ENCODE assay signal across 9 cellular contexts in genomic region chr17:50863931-50864330, GRCh38. TPM values are rescaled to one million over a fixed set of nuclear protein-coding genes. Genes with fewer than 3 reads are reported as not detected.
DNase-seq lines count a peak whose midpoint lies in the region; ATAC-seq and TF ChIP-seq lines count a peak whose summit lies in the region.
"Had no signal": no experiment of that assay in that cellular context is flagged by ENCODE, and none has a peak within 500 bp of the region (broad histone marks: within the 10 kb centered on the region; RNA-seq: fewer than 3 reads in every experiment).

No MANE protein-coding gene starts in this region.

- H3K9ac ChIP-seq in DND-41 (ENCODE audit: low read depth, low read length) (no peak overlapping the region), SU-DHL-6 (ENCODE audit: low read length) (no peak overlapping the region)

- H3K36me3 ChIP-seq in DND-41 (ENCODE audit: insufficient read depth, low read length) (peaks cover 11% of the 10 kb centered on the region), SU-DHL-6 (ENCODE audit: low read length) (peaks cover 7% of the 10 kb centered on the region; the same call in 1 of the 2 replicates), esophagus squamous epithelium (peaks cover 6 to 34% (median 9%) of the 10 kb centered on the region in 3 donors), psoas muscle (ENCODE audit: insufficient read depth in 1 of 2, low read depth in 1 of 2) (peaks cover 0 to 28% of the 10 kb centered on the region in 2 donors)

- H3K9me2 ChIP-seq in SU-DHL-6 (replicated peaks; ENCODE audit: insufficient read depth, low read length): no peaks in the 10 kb centered on the region

- H3K27me3 ChIP-seq in DND-41 (ENCODE audit: insufficient read depth, low read length, poor library complexity) (no peaks in the 10 kb centered on the region), SU-DHL-6 (ENCODE audit: low read length) (no peaks in the 10 kb centered on the region), esophagus squamous epithelium (no peaks in the 10 kb centered on the region), psoas muscle (ENCODE audit: insufficient read depth in 3 of 3, low read length in 2 of 3) (no peaks in the 10 kb centered on the region)

- no peak overlapping the region for H3K27ac ChIP-seq in DND-41 (ENCODE audit: low read length)
- H3K27ac ChIP-seq in SU-DHL-6 (ENCODE audit: low read depth, low read length): no peak overlapping the region
- peak overlapping the region; percentile 78 to 100 (median 96) for H3K27ac ChIP-seq in esophagus squamous epithelium
- H3K27ac ChIP-seq in psoas muscle: peak overlapping the region; percentile 100

- H3K4me2 ChIP-seq in DND-41 (ENCODE audit: insufficient read depth, low read length) (peak overlapping the region; percentile 85), SU-DHL-6 (ENCODE audit: low read depth, low read length, poor library complexity, severe bottlenecking) (peak overlapping the region; percentile 89)

- peaks cover 36% of the 10 kb centered on the region for H3K4me1 ChIP-seq in DND-41 (ENCODE audit: insufficient read depth, low read length)
- peaks cover 7 to 52% (median 20%) of the 10 kb centered on the region in 3 donors for H3K4me1 ChIP-seq in esophagus squamous epithelium
- H3K4me1 ChIP-seq in psoas muscle: peaks cover 18% of the 10 kb centered on the region

- TF ChIP-seq CTCF in DND-41 (IDR thresholded peaks at IDR 0.05; ENCODE audit: borderline replicate concordance, extremely low read depth, low read length, poor library complexity, severe bottlenecking): no peak
- no peak for TF ChIP-seq CTCF in SU-DHL-6 (IDR thresholded peaks at IDR 0.05; ENCODE audit: insufficient read depth, low read length, poor library complexity, severe bottlenecking)
- TF ChIP-seq CTCF in esophagus squamous epithelium (IDR thresholded peaks at IDR 0.05): no peak
- no peak for TF ChIP-seq CTCF in psoas muscle (IDR thresholded peaks at IDR 0.05)

- H3K79me2 ChIP-seq in DND-41 (ENCODE audit: insufficient read depth, low read length) (peaks cover 30% of the 10 kb centered on the region), SU-DHL-6 (ENCODE audit: insufficient read depth, low read length) (peaks cover 10% of the 10 kb centered on the region; the same call in 1 of the 2 replicates)

- H2AFZ ChIP-seq in DND-41 (ENCODE audit: low read depth, low read length): no peak overlapping the region
- H2AFZ ChIP-seq in SU-DHL-6 (ENCODE audit: low read depth, low read length, severe bottlenecking): no peak overlapping the region

- peaks cover 21% of the 10 kb centered on the region for H3F3A ChIP-seq in SU-DHL-6 (ENCODE audit: insufficient read depth)

- H4K20me1 ChIP-seq in DND-41 (ENCODE audit: insufficient read depth, low read length) (peaks cover 12% of the 10 kb centered on the region; the same call in 1 of the 2 replicates), SU-DHL-6 (ENCODE audit: low read depth, low read length) (peaks cover 9% of the 10 kb centered on the region; the same call in 1 of the 2 replicates)

- H3K4me3 ChIP-seq in DND-41 (ENCODE audit: low read depth in 1 of 2, low read length in 2 of 2) (no peak overlapping the region), SU-DHL-6 (ENCODE audit: insufficient read depth, low read length, poor library complexity, severe bottlenecking) (no peak overlapping the region), esophagus squamous epithelium (peak overlapping the region; percentile 92 to 99 (median 97)), psoas muscle (peak overlapping the region; percentile 90)

- TF ChIP-seq POLR2A in esophagus squamous epithelium (IDR thresholded peaks at IDR 0.05): no peak

- intact Hi-C loops in esophagus squamous epithelium (cut with DNase I): no loop called here
- intact Hi-C loops in psoas muscle (cut with DNase I): loop anchor here in 1 of 2 donors (10.0 kb wide), 1 partner anchor 291 kb away; the partner anchor contains the start of gene NME1

- DNase-seq in DND-41: no peak
- DNase-seq in esophagus squamous epithelium (lab: John Stamatoyannopoulos, UW): no peak
- no peak for DNase-seq in psoas muscle
- no peak for DNase-seq in NCI-H1930 (lab: John Stamatoyannopoulos, UW)
- DNase-seq in hypothalamus (lab: John Stamatoyannopoulos, UW): no peak
- DNase-seq in SIG-M5 treated with dmso at 0.1 percent for 504 hours (lab: John Stamatoyannopoulos, UW; ENCODE audit: unreplicated experiment): no peak

- WGBS in esophagus squamous epithelium, 2 donors: 63 to 66% methylated on average over 3 of the region's 3 CpGs
- 24 to 48% (median 27%) methylated on average over 3 of the region's 3 CpGs for WGBS in psoas muscle, 3 donors

- no peak for ATAC-seq in DND-41 (ENCODE audit: insufficient read depth, low read depth)
- no peak for ATAC-seq in psoas muscle
- no peak for ATAC-seq in HG02981 (IDR thresholded peaks at IDR 0.05; ENCODE audit: unreplicated experiment)

- H3K9me3 ChIP-seq in DND-41 (ENCODE audit: insufficient read depth, low read length, severe bottlenecking) (no peaks in the 10 kb centered on the region), SU-DHL-6 (ENCODE audit: insufficient read depth, low read length) (no peaks in the 10 kb centered on the region), esophagus squamous epithelium (no peaks in the 10 kb centered on the region), psoas muscle (no peaks in the 10 kb centered on the region)

RNA-seq across cellular contexts. Expression of gene TOB1, which starts 2.2 kb away (rescaled TPM):
- total RNA-seq in esophagus squamous epithelium (10 to 100 TPM; 21.5 to 35.9 (median 31.1) TPM), psoas muscle (100 to 1,000 TPM in 3 of 4 donors, 10 to 100 TPM in 1; 74.9 to 155 (median 102) TPM)
- polyA plus RNA-seq in psoas muscle: 10 to 100 TPM; 12.8 to 40.9 (median 21.4) TPM

RNA-seq across cellular contexts. Expression of gene WFIKKN2, which starts 28.5 kb away (rescaled TPM):
- under 1 TPM in 1 of 4 donors, not detected in 3; 0.08 TPM for total RNA-seq in esophagus squamous epithelium
- 1 to 10 TPM in 2 of 4 donors, under 1 TPM in 2; 0.25 to 3.4 (median 1.1) TPM for total RNA-seq in psoas muscle
- under 1 TPM; 0.09 to 0.32 (median 0.30) TPM for polyA plus RNA-seq in psoas muscle
- total RNA-seq: dermis microvascular lymphatic vessel endothelial cell had no signal

Comparison
In these comparisons a context has a peak if more than half of its experiments do, and no peak if none do; other contexts are left out.
1. H3K27ac ChIP-seq: peak in esophagus squamous epithelium (4 of 4) and psoas muscle (single experiment); none in DND-41 (single experiment) and SU-DHL-6 (single experiment).
2. H3K4me3 ChIP-seq: peak in esophagus squamous epithelium (4 of 4) and psoas muscle (single experiment); none in DND-41 (0 of 2) and SU-DHL-6 (single experiment).